35 cellular contexts compared by ENCODE assay signal in genomic region chr11:48164836-48165235, GRCh38. TPM values are rescaled to one million over a fixed set of nuclear protein-coding genes. Genes with fewer than 3 reads are reported as not detected.
"Had no signal": no experiment of that assay in that cellular context is flagged by ENCODE, and none has a peak within 500 bp of the region (broad histone marks: within the 10 kb centered on the region; RNA-seq: fewer than 3 reads in every experiment).

No MANE protein-coding gene starts in this region.

- DNase-seq: activated B cell treated with CpG ODN at 0.5 μM for 24 hours; activated CD4-positive, alpha-beta T cell treated with anti-CD3 and anti-CD28 coated beads, Interleukin-2, amount 50 U/mL, for 1 hour; activated CD8-positive, alpha-beta T cell treated with anti-CD3 and anti-CD28 coated beads for 36 hours; activated effector memory CD4-positive, alpha-beta T cell treated with Interleukin-2 at 50 U/mL for 16 hours; activated naive CD4-positive, alpha-beta T cell treated with Interleukin-2 at 50 U/mL for 16 hours; activated T-cell treated with anti-CD3 and anti-CD28 coated beads, Interleukin-2, amount 50 U/mL, for 72 hours; aorta; body of pancreas; esophagus squamous epithelium; foreskin melanocyte; heart right ventricle; left lung; naive B cell; pancreas; retina; stimulated activated CD4-positive, alpha-beta T cell treated with anti-CD3 and anti-CD28 coated beads, Interleukin-1b, Interleukin-23, amount 100 ng/mL, for 48 hours; stimulated activated CD4-positive, alpha-beta T cell treated with anti-CD3 and anti-CD28 coated beads, Interleukin-4, amount 100 ng/mL, for 4 hours; stimulated activated CD8-positive, alpha-beta memory T cell treated with anti-CD3 and anti-CD28 coated beads, Interleukin-4, amount 100 ng/mL, for 48 hours had no signal

- H3K4me3 Mint-ChIP-seq: activated B cell treated with CpG ODN at 0.5 μM for 24 hours; activated CD8-positive, alpha-beta T cell treated with anti-CD3 and anti-CD28 coated beads for 36 hours; activated naive CD8-positive, alpha-beta T cell; activated T-cell treated with anti-CD3 and anti-CD28 coated beads, Interleukin-2, amount 50 U/mL, for 72 hours; naive B cell; stimulated activated memory B cell treated with anti-CD40 and anti-IgM and Interleukin-4, amounts not matched to agents 10 μg/mL and 1 μg/mL and 100 μg/mL, for 72 hours had no signal

- H3K27ac ChIP-seq: body of pancreas, cardiac muscle cell, epithelial cell of prostate, heart right ventricle, left lung, pancreas, prostate gland, tibial nerve had no signal

- H3K4me3 ChIP-seq: body of pancreas, cardiac muscle cell, esophagus squamous epithelium, heart right ventricle, left lung, lung, pancreas, prostate gland, smooth muscle cell, tibial nerve had no signal

- H3K9me3 ChIP-seq: body of pancreas, esophagus squamous epithelium, heart right ventricle, left lung, pancreas, prostate gland, tibial nerve had no signal

- H3K27me3 Mint-ChIP-seq: activated B cell treated with CpG ODN at 0.5 μM for 24 hours; activated CD8-positive, alpha-beta T cell treated with anti-CD3 and anti-CD28 coated beads for 36 hours; activated naive CD8-positive, alpha-beta T cell; naive B cell; stimulated activated memory B cell treated with anti-CD40 and anti-IgM and Interleukin-4, amounts not matched to agents 10 μg/mL and 1 μg/mL and 100 μg/mL, for 72 hours had no signal

- H3K9me3 Mint-ChIP-seq: activated B cell treated with CpG ODN at 0.5 μM for 24 hours; activated CD8-positive, alpha-beta T cell treated with anti-CD3 and anti-CD28 coated beads for 36 hours; activated T-cell treated with anti-CD3 and anti-CD28 coated beads, Interleukin-2, amount 50 U/mL, for 72 hours; naive B cell; stimulated activated memory B cell treated with anti-CD40 and anti-IgM and Interleukin-4, amounts not matched to agents 10 μg/mL and 1 μg/mL and 100 μg/mL, for 72 hours had no signal

- H3K36me3 ChIP-seq: prostate gland had no signal

- H3K27ac Mint-ChIP-seq: activated B cell treated with CpG ODN at 0.5 μM for 24 hours; activated CD8-positive, alpha-beta T cell treated with anti-CD3 and anti-CD28 coated beads for 36 hours; activated naive CD8-positive, alpha-beta T cell; activated T-cell treated with anti-CD3 and anti-CD28 coated beads, Interleukin-2, amount 50 U/mL, for 72 hours; naive B cell; stimulated activated memory B cell treated with anti-CD40 and anti-IgM and Interleukin-4, amounts not matched to agents 10 μg/mL and 1 μg/mL and 100 μg/mL, for 72 hours had no signal

- H3K27me3 ChIP-seq: body of pancreas, cardiac muscle cell, esophagus squamous epithelium, heart right ventricle, left lung, pancreas, tibial nerve had no signal

- ATAC-seq: activated CD8-positive, alpha-beta T cell treated with anti-CD3 and anti-CD28 coated beads for 36 hours; activated T-cell treated with anti-CD3 and anti-CD28 coated beads, Interleukin-2, amount 50 U/mL, for 72 hours; body of pancreas; left lung; pancreas; sciatic nerve; SK-N-SH treated with all-trans-retinoic acid at 6 μM for 48 hours; stimulated activated memory B cell treated with anti-CD40 and anti-IgM and Interleukin-4, amounts not matched to agents 10 μg/mL and 1 μg/mL and 100 μg/mL, for 72 hours had no signal

- H3K4me1 ChIP-seq: body of pancreas, pancreas, prostate gland had no signal

RNA-seq across cellular contexts. Expression of gene OR4B1, which starts 51.8 kb away (rescaled TPM):
- total RNA-seq: activated B cell treated with CpG ODN at 0.5 μM for 24 hours; activated CD8-positive, alpha-beta T cell treated with anti-CD3 and anti-CD28 coated beads for 36 hours; activated T-cell treated with anti-CD3 and anti-CD28 coated beads, Interleukin-2, amount 50 U/mL, for 72 hours; aorta; body of pancreas; cardiac muscle cell; cerebellum; esophagus squamous epithelium; glomerular endothelial cell; heart right ventricle; left lung; lung; mesenteric fat pad; pancreas; prostate gland; sciatic nerve; smooth muscle cell; T-helper 2 cell treated with Interferon-gamma antibody and Interleukin-4, amounts not matched to agents 100 ng/mL and 5 ng/mL, for 36 hours; temporal lobe; tibial nerve had no signal
- polyA plus RNA-seq: adipose tissue, aorta, cardiac muscle cell, heart right ventricle, lung, neural cell, pancreas, smooth muscle cell had no signal
